In the genomic region with DNA sequence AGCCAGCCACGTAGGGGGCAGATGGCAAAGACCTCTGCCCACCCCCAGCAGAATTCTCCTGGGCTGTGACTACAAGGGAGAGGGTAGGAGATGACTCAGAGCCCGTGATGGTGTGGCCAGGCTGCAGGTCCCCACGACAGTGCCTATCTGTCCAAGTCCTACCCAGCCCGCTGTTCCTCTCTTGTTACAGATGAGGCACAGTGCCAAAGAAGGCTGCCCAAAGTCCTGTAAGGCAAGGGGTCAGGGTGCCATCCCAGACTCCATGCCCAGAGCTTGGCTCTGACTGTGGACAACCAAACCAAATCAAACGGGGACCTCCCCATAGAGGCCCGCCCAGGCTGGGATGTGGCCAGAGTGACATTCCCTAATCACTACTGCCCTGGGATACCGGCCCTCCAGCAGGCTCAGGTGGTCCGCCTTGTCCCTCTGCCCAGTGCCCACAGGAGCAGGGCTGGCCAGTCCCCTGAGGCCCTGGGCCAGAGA, we compare ENCODE assay signal across 8 cellular contexts. TPM values are rescaled to one million over a fixed set of nuclear protein-coding genes. Genes with fewer than 3 reads are reported as not detected.
A peak's percentile ranks its signal among the peaks of the same experiment; 100 is the strongest.
DNase-seq lines count a peak whose midpoint lies in the region; ATAC-seq and TF ChIP-seq lines count a peak whose summit lies in the region.

No MANE protein-coding gene starts in this region.

- intact Hi-C loops in dorsolateral prefrontal cortex (cut with DNase I): no loop called here

- H3K36me3 ChIP-seq in HUES64 (ENCODE audit: insufficient read depth, low read length) (peaks cover 3% of the 10 kb centered on the region; the same call in 1 of the 2 replicates), muscle layer of duodenum (ENCODE audit: control insufficient read depth in 1 of 2, insufficient read depth in 2 of 2, low read length in 2 of 2) (no peaks in the 10 kb centered on the region)

- ATAC-seq in GM21423 (IDR thresholded peaks at IDR 0.05; ENCODE audit: unreplicated experiment) (no peak), HG03139 (IDR thresholded peaks at IDR 0.05; ENCODE audit: unreplicated experiment) (no peak), HG02981 (IDR thresholded peaks at IDR 0.05; ENCODE audit: unreplicated experiment) (no peak)

- H3K4me1 ChIP-seq in HUES64 (ENCODE audit: insufficient read depth, low read length) (peaks cover 12% of the 10 kb centered on the region; the same call in 1 of the 2 replicates), muscle layer of duodenum (ENCODE audit: control insufficient read depth in 1 of 2, insufficient read depth in 2 of 2, low read length in 2 of 2) (peaks cover 19 to 54% of the 10 kb centered on the region in 2 donors)

- H3K4me3 ChIP-seq in HUES64 (ENCODE audit: low read length) (peak overlapping the region; percentile 93), dorsolateral prefrontal cortex (peak overlapping the region; percentile 62 to 99 (median 94)), muscle layer of duodenum (ENCODE audit: low read depth in 1 of 2, low read length in 2 of 2) (peak overlapping the region; percentile 65 to 86)

- H3K9me3 ChIP-seq in HUES64 (ENCODE audit: insufficient read depth, low read depth, low read length) (no peaks in the 10 kb centered on the region), muscle layer of duodenum (ENCODE audit: control insufficient read depth in 1 of 2, low read length in 2 of 2) (no peaks in the 10 kb centered on the region)

- H3K27me3 ChIP-seq in HUES64 (ENCODE audit: insufficient read depth, low read length): no peaks in the 10 kb centered on the region
- no peaks in the 10 kb centered on the region for H3K27me3 ChIP-seq in dorsolateral prefrontal cortex
- no peaks in the 10 kb centered on the region for H3K27me3 ChIP-seq in muscle layer of duodenum (ENCODE audit: low read depth, low read length)

- H3K27ac ChIP-seq in HUES64 (ENCODE audit: low read depth, low read length) (no peak overlapping the region), dorsolateral prefrontal cortex (peak overlapping the region; percentile 29 to 98 (median 94)), muscle layer of duodenum (ENCODE audit: low read length) (peak overlapping the region; percentile 90)

- TF ChIP-seq CTCF in dorsolateral prefrontal cortex (IDR thresholded peaks at IDR 0.05 in 54 of 56, conservative IDR thresholded peaks at IDR 0.05 in 2 of 56; ENCODE audit: low read depth in 1 of 56, partially characterized antibody in 56 of 56): no peak

- no peak overlapping the region for H3K9ac ChIP-seq in HUES64 (ENCODE audit: low read depth, low read length)

- WGBS in HUES64: 78% methylated on average over 8 of the region's 8 CpGs

- DNase-seq in A172 (ENCODE audit: low spot score) (peak; percentile 56), dorsolateral prefrontal cortex (no peak), NCI-H82 treated with DMSO at 0.1 percent for 48 hours (lab: John Stamatoyannopoulos, UW; ENCODE audit: unreplicated experiment) (no peak)

RNA-seq across cellular contexts. Expression of a gene that starts 12.6 kb away (rescaled TPM):
- 85.8 and 106 TPM in 2 replicates for total RNA-seq in A172 (2014; rRNA removed; shearing (Covaris generic))
- polyA plus RNA-seq in HUES64 (2013, experiment 1 of 2): 43.7 TPM
- polyA plus RNA-seq in HUES64 (2013, experiment 2 of 2): 40.2 TPM
- total RNA-seq in dorsolateral prefrontal cortex: 100 to 1,000 TPM in 52 of 120 experiments, 10 to 100 TPM in 68; 67.8 to 163 (median 96.2) TPM

RNA-seq across cellular contexts. Expression of a gene that starts 45.2 kb away (rescaled TPM):
- not detected in 2 replicates for total RNA-seq in A172 (2014; rRNA removed; shearing (Covaris generic))
- not detected for polyA plus RNA-seq in HUES64 (2013, experiment 1 of 2)
- not detected for polyA plus RNA-seq in HUES64 (2013, experiment 2 of 2)
- 1 to 10 TPM in 1 of 120 experiments, under 1 TPM in 3, not detected in 116; 0.70 to 2.3 (median 0.87) TPM for total RNA-seq in dorsolateral prefrontal cortex

RNA-seq across cellular contexts. Expression of a gene that starts 57.0 kb away (rescaled TPM):
- total RNA-seq in A172 (2014; rRNA removed; shearing (Covaris generic)): not detected in 2 replicates
- not detected for polyA plus RNA-seq in HUES64 (2013, experiment 1 of 2)
- polyA plus RNA-seq in HUES64 (2013, experiment 2 of 2): not detected
- under 1 TPM in 3 of 120 experiments, not detected in 117; 0.61 to 0.94 (median 0.63) TPM for total RNA-seq in dorsolateral prefrontal cortex
